ENCODE assay signal across 19 cellular contexts in genomic region chr18:79853993-79854364, GRCh38. TPM values are rescaled to one million over a fixed set of nuclear protein-coding genes. Genes with fewer than 3 reads are reported as not detected.
"Had no signal": no experiment of that assay in that cellular context is flagged by ENCODE, and none has a peak within 500 bp of the region (broad histone marks: within the 10 kb centered on the region; RNA-seq: fewer than 3 reads in every experiment).

No MANE protein-coding gene starts in this region.

- H3K27ac Mint-ChIP-seq: activated CD4-positive, alpha-beta memory T cell treated with anti-CD3 and anti-CD28 coated beads for 36 hours; activated naive CD8-positive, alpha-beta T cell; immature natural killer cell; naive thymus-derived CD4-positive, alpha-beta T cell had no signal

- H3K27ac ChIP-seq: breast epithelium, esophagus squamous epithelium, neutrophil had no signal

- DNase-seq: activated CD4-positive, alpha-beta memory T cell treated with anti-CD3 and anti-CD28 coated beads for 36 hours; activated CD4-positive, CD25-positive, alpha-beta regulatory T cell treated with anti-CD3 and anti-CD28 coated beads, Interleukin-2, amount 50 U/mL, for 72 hours; activated T-cell treated with anti-CD3 and anti-CD28 coated beads for 4 hours; anterior cingulate cortex; esophagus squamous epithelium; foreskin fibroblast; glutamatergic neuron; immature natural killer cell; left cardiac atrium; mammary epithelial cell; naive thymus-derived CD4-positive, alpha-beta T cell; stimulated activated CD4-positive, alpha-beta T cell treated with anti-CD3 and anti-CD28 coated beads, Interleukin-2, amount 100 ng/mL, for 48 hours; stimulated activated naive CD4-positive, alpha-beta T cell treated with Interleukin-2 at 50 U/mL for 16 hours had no signal

- H3K36me3 ChIP-seq: breast epithelium, esophagus squamous epithelium, neutrophil had no signal

- ATAC-seq: left cardiac atrium; naive thymus-derived CD4-positive, alpha-beta T cell had no signal

- H3K27me3 ChIP-seq: breast epithelium had no signal

- H3K9me3 Mint-ChIP-seq: activated CD4-positive, alpha-beta memory T cell treated with anti-CD3 and anti-CD28 coated beads for 36 hours; immature natural killer cell had no signal

- H3K4me1 Mint-ChIP-seq: immature natural killer cell had no signal

- H3K36me3 Mint-ChIP-seq: activated CD4-positive, alpha-beta memory T cell treated with anti-CD3 and anti-CD28 coated beads for 36 hours; activated naive CD8-positive, alpha-beta T cell; immature natural killer cell; naive thymus-derived CD4-positive, alpha-beta T cell had no signal

- H3K4me1 ChIP-seq: breast epithelium had no signal

- H3K4me3 Mint-ChIP-seq: activated CD4-positive, alpha-beta memory T cell treated with anti-CD3 and anti-CD28 coated beads for 36 hours; activated naive CD8-positive, alpha-beta T cell; immature natural killer cell; naive thymus-derived CD4-positive, alpha-beta T cell had no signal

- H3K9me3 ChIP-seq: esophagus squamous epithelium, neutrophil had no signal

- H3K4me3 ChIP-seq: breast epithelium, esophagus squamous epithelium had no signal

RNA-seq across cellular contexts. Expression of gene KCNG2, which starts 56.2 kb away (rescaled TPM):
- total RNA-seq: activated CD4-positive, alpha-beta memory T cell treated with anti-CD3 and anti-CD28 coated beads for 36 hours; chondrocyte; naive thymus-derived CD4-positive, alpha-beta T cell; pulmonary artery endothelial cell; T-helper 2 cell treated with Interferon-gamma antibody and Interleukin-4, amounts not matched to agents 100 ng/mL and 5 ng/mL, for 36 hours had no signal
